In genomic region chr11:61281581-61282250, GRCh38 we compare ENCODE assay signal across 10 cellular contexts. TPM values are rescaled to one million over a fixed set of nuclear protein-coding genes. Genes with fewer than 3 reads are reported as not detected.
DNase-seq lines count a peak whose midpoint lies in the region; ATAC-seq and TF ChIP-seq lines count a peak whose summit lies in the region.
"Had no signal": no experiment of that assay in that cellular context is flagged by ENCODE, and none has a peak within 500 bp of the region (broad histone marks: within the 10 kb centered on the region; RNA-seq: fewer than 3 reads in every experiment).

No MANE protein-coding gene starts in this region.

- H3K4me1 Mint-ChIP-seq in activated T-cell treated with anti-CD3 and anti-CD28 coated beads, Interleukin-2, amount 50 U/mL, for 4 hours (ENCODE audit: low read depth), result no peaks in the 10 kb centered on the region

- H3K27ac ChIP-seq in suprapubic skin, result no peak overlapping the region
- H3K27ac ChIP-seq: SJSA1 had no signal

- H3K27me3 ChIP-seq in suprapubic skin, result no peaks in the 10 kb centered on the region

- H3K4me3 ChIP-seq in suprapubic skin, result peak overlapping the region; percentile 38
- H3K4me3 ChIP-seq: SJSA1 had no signal

- H3K4me3 Mint-ChIP-seq in activated T-cell treated with anti-CD3 and anti-CD28 coated beads, Interleukin-2, amount 50 U/mL, for 4 hours, result no peak overlapping the region
- H3K4me3 Mint-ChIP-seq: CD4-positive, alpha-beta T cell had no signal

- no peaks in the 10 kb centered on the region for H3K9me3 ChIP-seq in suprapubic skin
- H3K9me3 ChIP-seq: SJSA1 had no signal

- peaks cover 20% of the 10 kb centered on the region for H3K4me1 ChIP-seq in suprapubic skin
- H3K4me1 ChIP-seq: SJSA1 had no signal

- no peak for TF ChIP-seq CTCF in suprapubic skin (IDR thresholded peaks at IDR 0.05)

- no peaks in the 10 kb centered on the region for H3K36me3 ChIP-seq in suprapubic skin
- H3K36me3 ChIP-seq: SJSA1 had no signal

- TF ChIP-seq EP300 in suprapubic skin (IDR thresholded peaks at IDR 0.05), result no peak

- no peak for TF ChIP-seq POLR2A in suprapubic skin (IDR thresholded peaks at IDR 0.05)

- ATAC-seq in activated T-cell treated with anti-CD3 and anti-CD28 coated beads, Interleukin-2, amount 50 U/mL, for 4 hours, result peak; percentile 66 to 76

- peaks cover 3% of the 10 kb centered on the region for H3K36me3 Mint-ChIP-seq in activated T-cell treated with anti-CD3 and anti-CD28 coated beads, Interleukin-2, amount 50 U/mL, for 4 hours (ENCODE audit: insufficient read depth)

- 56% methylated on average over 33 of the region's 35 CpGs for WGBS in suprapubic skin

- no peaks in the 10 kb centered on the region for H3K9me3 Mint-ChIP-seq in activated T-cell treated with anti-CD3 and anti-CD28 coated beads, Interleukin-2, amount 50 U/mL, for 4 hours
- H3K9me3 Mint-ChIP-seq: CD4-positive, alpha-beta T cell had no signal

- peaks cover 4% of the 10 kb centered on the region for H3K27me3 Mint-ChIP-seq in activated T-cell treated with anti-CD3 and anti-CD28 coated beads, Interleukin-2, amount 50 U/mL, for 4 hours (ENCODE audit: low read depth)
- H3K27me3 Mint-ChIP-seq: CD4-positive, alpha-beta T cell had no signal

- DNase-seq in 8988T (peak; percentile 78), HT-29 (ENCODE audit: low spot score) (peak; percentile 80), iPS-NIHi11 (ENCODE audit: low spot score) (peak; percentile 96), suprapubic skin (ENCODE audit: low spot score in 2 of 2) (no peak), NCI-H2196 (lab: John Stamatoyannopoulos, UW; ENCODE audit: unreplicated experiment) (no peak), activated gamma-delta T cell (lab: John Stamatoyannopoulos, UW) (no peak)
- no peak for DNase-seq in activated T-cell treated with anti-CD3 and anti-CD28 coated beads, Interleukin-2, amount 50 U/mL, for 4 hours
- no peak for DNase-seq in NK-92 treated with Interleukin-12 subunit alpha and Interleukin-12 subunit beta, amount 100 ng/mL, for 24 hours (lab: John Stamatoyannopoulos, UW)

RNA-seq across cellular contexts. Expression of gene VWCE, which starts 13.4 kb away (rescaled TPM):
- not detected in 2 replicates for total RNA-seq in HT-29 (2014; rRNA removed; shearing (Covaris generic))
- total RNA-seq in activated T-cell treated with anti-CD3 and anti-CD28 coated beads, Interleukin-2, amount 50 U/mL, for 4 hours, result 10 to 100 TPM; 10.2 to 21.0 (median 15.5) TPM
- total RNA-seq in suprapubic skin, result 1 to 10 TPM in 3 of 4 donors, under 1 TPM in 1; 0.26 to 1.7 (median 1.6) TPM

RNA-seq across cellular contexts. Expression of gene PGA5, which starts 40.7 kb away (rescaled TPM):
- not detected in 2 replicates for total RNA-seq in HT-29 (2014; rRNA removed; shearing (Covaris generic))
- total RNA-seq in activated T-cell treated with anti-CD3 and anti-CD28 coated beads, Interleukin-2, amount 50 U/mL, for 4 hours, result not detected
- total RNA-seq in suprapubic skin, result not detected
- total RNA-seq: CD4-positive, alpha-beta T cell; SJSA1 had no signal

RNA-seq across cellular contexts. Expression of gene DDB1, which starts 51.2 kb away (rescaled TPM):
- total RNA-seq in HT-29 (2014; rRNA removed; shearing (Covaris generic)), result 262 and 321 TPM in 2 replicates
- total RNA-seq in activated T-cell treated with anti-CD3 and anti-CD28 coated beads, Interleukin-2, amount 50 U/mL, for 4 hours, result 100 to 1,000 TPM; 313 to 358 (median 327) TPM
- total RNA-seq in suprapubic skin, result 100 to 1,000 TPM; 151 to 219 (median 182) TPM

RNA-seq across cellular contexts. Expression of gene TKFC, which starts 51.3 kb away (rescaled TPM):
- total RNA-seq in HT-29 (2014; rRNA removed; shearing (Covaris generic)), result 80.4 and 94.2 TPM in 2 replicates
- 10 to 100 TPM; 50.8 to 51.4 (median 51.1) TPM for total RNA-seq in activated T-cell treated with anti-CD3 and anti-CD28 coated beads, Interleukin-2, amount 50 U/mL, for 4 hours
- total RNA-seq in suprapubic skin, result 10 to 100 TPM; 38.6 to 55.3 (median 47.8) TPM

RNA-seq across cellular contexts. Expression of gene PGA4, which starts 59.6 kb away (rescaled TPM):
- total RNA-seq in HT-29 (2014; rRNA removed; shearing (Covaris generic)), result 1.0 TPM in 1 of 2 replicates, not detected in the other
- total RNA-seq in activated T-cell treated with anti-CD3 and anti-CD28 coated beads, Interleukin-2, amount 50 U/mL, for 4 hours, result not detected
- total RNA-seq in suprapubic skin, result 1 to 10 TPM in 1 of 4 donors, not detected in 3; 4.8 TPM
- total RNA-seq: CD4-positive, alpha-beta T cell; SJSA1 had no signal

Comparison
In these comparisons a context has a peak if more than half of its experiments do, and no peak if none do; other contexts are left out.
1. DNase-seq: peak in 8988T (single experiment), HT-29 (single experiment) and iPS-NIHi11 (single experiment); none in activated T-cell treated with anti-CD3 and anti-CD28 coated beads, Interleukin-2, amount 50 U/mL, for 4 hours (single experiment), suprapubic skin (0 of 2), NCI-H2196 (single experiment), activated gamma-delta T cell (single experiment) and NK-92 treated with Interleukin-12 subunit alpha and Interleukin-12 subunit beta, amount 100 ng/mL, for 24 hours (single experiment).
2. RNA of gene VWCE, which starts 13.4 kb away (total RNA-seq): 10.2 to 21.0 TPM in activated T-cell treated with anti-CD3 and anti-CD28 coated beads, Interleukin-2, amount 50 U/mL, for 4 hours; 0.26 to 1.7 TPM in suprapubic skin and not detected in HT-29; every median in the first group is over 4 times any median in the second.